In the genomic region with DNA sequence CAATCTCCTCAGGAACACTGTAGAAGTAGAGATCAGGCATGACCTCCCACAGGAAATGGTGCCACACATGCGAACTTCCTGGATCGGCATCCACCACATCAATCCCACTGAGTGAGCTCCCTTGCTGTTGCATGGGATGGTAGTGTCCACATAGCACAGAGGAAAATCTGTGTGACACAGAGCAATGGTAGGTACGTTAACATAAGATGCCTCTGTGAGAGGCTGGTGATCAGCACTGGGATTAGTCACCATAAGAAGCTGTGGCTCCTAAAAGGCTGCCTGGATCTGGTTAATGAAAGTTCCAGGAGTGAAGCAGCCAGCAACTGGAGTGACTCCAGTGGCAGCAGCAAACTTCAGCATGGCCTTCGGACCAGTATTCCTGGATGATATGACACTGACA, we compare ENCODE assay signal across 33 cellular contexts. TPM values are rescaled to one million over a fixed set of nuclear protein-coding genes. Genes with fewer than 3 reads are reported as not detected.
DNase-seq lines count a peak whose midpoint lies in the region; FAIRE-seq and TF ChIP-seq lines count a peak whose summit lies in the region.
"Had no signal": no experiment of that assay in that cellular context is flagged by ENCODE, and none has a peak within 500 bp of the region (broad histone marks: within the 10 kb centered on the region; RNA-seq: fewer than 3 reads in every experiment).

No MANE protein-coding gene starts in this region.

- peaks cover 3 to 26% of the 10 kb centered on the region in 2 experiments for H3K36me3 ChIP-seq in mesenchymal stem cell (ENCODE audit: control insufficient read depth in 1 of 2, insufficient read depth in 2 of 2, low read depth in 1 of 2, low read length in 2 of 2)
- H3K36me3 ChIP-seq: Peyer's patch, uterus had no signal

- H2BK12ac ChIP-seq in mesenchymal stem cell (ENCODE audit: low read length in 2 of 2) = no peak overlapping the region

- H2BK120ac ChIP-seq in mesenchymal stem cell (ENCODE audit: low read depth, low read length) = no peak overlapping the region

- no peak overlapping the region for H2BK15ac ChIP-seq in mesenchymal stem cell (ENCODE audit: low read depth, poor library complexity, severe bottlenecking)

- no peak overlapping the region for H2AK5ac ChIP-seq in mesenchymal stem cell (ENCODE audit: low read length, severe bottlenecking)

- DNase-seq in AG20443 (ENCODE audit: low spot score) = peak; percentile 13
- no peak for DNase-seq in HTR-8/SVneo (ENCODE audit: insufficient read length, low spot score)
- peak; percentile 14 for DNase-seq in astrocyte of the hippocampus (ENCODE audit: low read depth, low spot score)
- DNase-seq in mesenchymal stem cell = peak; percentile 8
- DNase-seq in HT-29 (ENCODE audit: low spot score) = no peak
- DNase-seq in CD14-positive monocyte (ENCODE audit: low spot score) = no peak
- no peak for DNase-seq in NCI-H526 treated with DMSO at 0.1 percent for 48 hours (lab: John Stamatoyannopoulos, UW)
- DNase-seq in GDM1 (lab: John Stamatoyannopoulos, UW) = no peak
- DNase-seq: activated B cell treated with CpG ODN at 0.5 μM for 24 hours; activated CD4-positive, alpha-beta T cell treated with anti-CD3 and anti-CD28 coated beads, Interleukin-2, amount 50 U/mL, for 1 hour; activated effector memory CD4-positive, alpha-beta T cell treated with Interleukin-2 at 50 U/mL for 16 hours; activated T-cell treated with anti-CD3 and anti-CD28 coated beads, Interleukin-2, amount 50 U/mL, for 1 hour; aorta; central memory CD4-positive, alpha-beta T cell; GF-D8; heart left ventricle; Karpas-422; left ventricle myocardium superior; NCI-H146; NCI-H446; NCI-H82; Peyer's patch; posterior cingulate gyrus; right cardiac atrium; SHP77 treated with DMSO at 0.1 percent for 48 hours; stimulated activated CD4-positive, alpha-beta T cell treated with anti-CD3 and anti-CD28 coated beads, Interleukin-2, amount 100 ng/mL, for 24 hours; stimulated activated naive CD8-positive, alpha-beta T cell treated with anti-CD3 and anti-CD28 coated beads, Interleukin-15, Interleukin-2, amounts not matched to agents 100 U/mL and 50 U/mL, for 24 hours; T1000; uterus had no signal

- H4K91ac ChIP-seq in mesenchymal stem cell (ENCODE audit: low read length) = no peak overlapping the region

- H3K4me1 Mint-ChIP-seq in CD14-positive monocyte = peaks cover 13% of the 10 kb centered on the region
- H3K4me1 Mint-ChIP-seq: activated B cell treated with CpG ODN at 0.5 μM for 24 hours had no signal

- no peaks in the 10 kb centered on the region for H3K79me1 ChIP-seq in mesenchymal stem cell (replicated peaks; ENCODE audit: low read length, poor library complexity, severe bottlenecking)

- intact Hi-C loops in CD14-positive monocyte (cut with micrococcal nuclease) = no loop called here

- peaks cover 0 to 2% (median 0%) of the 10 kb centered on the region in 7 donors for H3K9me3 Mint-ChIP-seq in CD14-positive monocyte
- H3K9me3 Mint-ChIP-seq: activated B cell treated with CpG ODN at 0.5 μM for 24 hours had no signal

- no peak overlapping the region for H3K9ac ChIP-seq in mesenchymal stem cell (ENCODE audit: low read length)
- H3K9ac ChIP-seq: BLaER1 had no signal

- H3K18ac ChIP-seq in mesenchymal stem cell (ENCODE audit: low read depth in 1 of 2, low read length in 2 of 2) = no peak overlapping the region

- H3K9me3 ChIP-seq in mesenchymal stem cell (ENCODE audit: control insufficient read depth, low read length) = no peaks in the 10 kb centered on the region
- H3K9me3 ChIP-seq: BLaER1, heart left ventricle, Peyer's patch, uterus had no signal

- no peaks in the 10 kb centered on the region for H3K4me1 ChIP-seq in mesenchymal stem cell (ENCODE audit: control insufficient read depth, insufficient read depth, low read depth, low read length)
- H3K4me1 ChIP-seq: Peyer's patch, uterus had no signal

- H3K14ac ChIP-seq in mesenchymal stem cell (ENCODE audit: low read length in 2 of 2) = no peak overlapping the region

- H3K27me3 ChIP-seq in mesenchymal stem cell (ENCODE audit: control insufficient read depth in 1 of 2, insufficient read depth in 1 of 2, low read length in 2 of 2) = no peaks in the 10 kb centered on the region
- H3K27me3 ChIP-seq: BLaER1, heart left ventricle, Peyer's patch, uterus had no signal

- H2BK5ac ChIP-seq in mesenchymal stem cell (ENCODE audit: low read depth, low read length, poor library complexity, severe bottlenecking) = no peak overlapping the region

- no peak overlapping the region for H3K27ac Mint-ChIP-seq in CD14-positive monocyte
- H3K27ac Mint-ChIP-seq: activated B cell treated with CpG ODN at 0.5 μM for 24 hours; activated naive CD8-positive, alpha-beta T cell had no signal

- no peak overlapping the region for H3K4ac ChIP-seq in mesenchymal stem cell (ENCODE audit: low read depth in 1 of 2, low read length in 2 of 2)

- no peak for TF ChIP-seq CTCF in CD14-positive monocyte (IDR thresholded peaks at IDR 0.05)

- peaks cover 0 to 3% (median 0%) of the 10 kb centered on the region in 3 donors for H3K27me3 Mint-ChIP-seq in CD14-positive monocyte (ENCODE audit: low read depth in 3 of 3)
- H3K27me3 Mint-ChIP-seq: activated B cell treated with CpG ODN at 0.5 μM for 24 hours; activated naive CD8-positive, alpha-beta T cell had no signal

- H3K36me3 Mint-ChIP-seq in CD14-positive monocyte = peaks cover 26 to 34% of the 10 kb centered on the region in 2 donors

- H3K23ac ChIP-seq in mesenchymal stem cell (ENCODE audit: low read length in 2 of 2) = no peak overlapping the region

- 88% methylated on average over 4 of the region's 4 CpGs for WGBS in mesenchymal stem cell

- H3K4me3 ChIP-seq in mesenchymal stem cell (ENCODE audit: insufficient read depth in 1 of 2, low read depth in 1 of 2, low read length in 2 of 2) = no peak overlapping the region
- H3K4me3 ChIP-seq: BLaER1, heart left ventricle, Peyer's patch, uterus had no signal

- no peak overlapping the region for H4K8ac ChIP-seq in mesenchymal stem cell (ENCODE audit: low read length)

- H2AFZ ChIP-seq in mesenchymal stem cell (ENCODE audit: low read depth, low read length) = no peak overlapping the region

- no peak overlapping the region for H3K4me2 ChIP-seq in mesenchymal stem cell (ENCODE audit: low read length, poor library complexity, severe bottlenecking)
- H3K4me2 ChIP-seq: BLaER1 had no signal

- FAIRE-seq in HTR-8/SVneo (lab: Jason Lieb, UNC) = peak; percentile 81
- FAIRE-seq: H54, keratinocyte had no signal

- H3K27ac ChIP-seq in mesenchymal stem cell (ENCODE audit: low read length, poor library complexity, severe bottlenecking) = no peak overlapping the region
- H3K27ac ChIP-seq: BLaER1, heart left ventricle, Peyer's patch, uterus had no signal

- H3K4me3 Mint-ChIP-seq in CD14-positive monocyte = no peak overlapping the region
- H3K4me3 Mint-ChIP-seq: activated B cell treated with CpG ODN at 0.5 μM for 24 hours; activated naive CD8-positive, alpha-beta T cell had no signal

RNA-seq across cellular contexts. Expression of gene WDHD1, which starts 21.8 kb away (rescaled TPM):
- 3.3 TPM for polyA plus RNA-seq in mesenchymal stem cell (2013, experiment 1 of 2)
- 2.8 TPM for polyA plus RNA-seq in mesenchymal stem cell (2013, experiment 2 of 2)
- 4.3 and 5.0 TPM in 2 replicates for total RNA-seq in HT-29 (2014; rRNA removed; shearing (Covaris generic))
- under 1 TPM; 0.30 to 0.37 TPM for polyA plus RNA-seq in CD14-positive monocyte

RNA-seq across cellular contexts. Expression of gene SOCS4, which starts 22.0 kb away (rescaled TPM):
- 11.3 TPM for polyA plus RNA-seq in mesenchymal stem cell (2013, experiment 1 of 2)
- 11.8 TPM for polyA plus RNA-seq in mesenchymal stem cell (2013, experiment 2 of 2)
- total RNA-seq in HT-29 (2014; rRNA removed; shearing (Covaris generic)) = 5.3 and 5.8 TPM in 2 replicates
- 1 to 10 TPM; 2.5 to 3.0 TPM for polyA plus RNA-seq in CD14-positive monocyte

RNA-seq across cellular contexts. Expression of gene MAPK1IP1L, which starts 46.4 kb away (rescaled TPM):
- polyA plus RNA-seq in mesenchymal stem cell (2013, experiment 1 of 2) = 123 TPM
- polyA plus RNA-seq in mesenchymal stem cell (2013, experiment 2 of 2) = 118 TPM
- total RNA-seq in HT-29 (2014; rRNA removed; shearing (Covaris generic)) = 15.9 and 29.5 TPM in 2 replicates
- polyA plus RNA-seq in CD14-positive monocyte = 10 to 100 TPM; 44.8 to 67.8 TPM

Comparison
In these comparisons a context has a peak if more than half of its experiments do, and no peak if none do; other contexts are left out.
1. DNase-seq: peak in AG20443 (single experiment), astrocyte of the hippocampus (single experiment) and mesenchymal stem cell (single experiment); none in HTR-8/SVneo (single experiment), HT-29 (single experiment), CD14-positive monocyte (single experiment), NCI-H526 treated with DMSO at 0.1 percent for 48 hours (single experiment) and GDM1 (single experiment).